Comparison of ENCODE assay signal across 8 cellular contexts in genomic region chr12:14756331-14757143, GRCh38. TPM values are rescaled to one million over a fixed set of nuclear protein-coding genes. Genes with fewer than 3 reads are reported as not detected.
A peak's percentile ranks its signal among the peaks of the same experiment; 100 is the strongest.
DNase-seq lines count a peak whose midpoint lies in the region; ATAC-seq, FAIRE-seq and TF ChIP-seq lines count a peak whose summit lies in the region.

No MANE protein-coding gene starts in this region.

- H3K4me1 ChIP-seq in kidney (ENCODE audit: control insufficient read depth in 1 of 2, insufficient read depth in 1 of 2, low read depth in 1 of 2, low read length in 2 of 2) = no peaks in the 10 kb centered on the region
- no peaks in the 10 kb centered on the region for H3K4me1 ChIP-seq in naive thymus-derived CD4-positive, alpha-beta T cell (ENCODE audit: control insufficient read depth in 2 of 2, insufficient read depth in 2 of 2, low read length in 2 of 2)

- TF ChIP-seq CTCF in GM13977 (IDR thresholded peaks at IDR 0.05; ENCODE audit: extremely low read depth, insufficient read depth, missing control alignments) (peak; percentile 28), WTC11 (IDR thresholded peaks at IDR 0.05) (peak; percentile 62), kidney (IDR thresholded peaks at IDR 0.05; ENCODE audit: borderline replicate concordance, extremely low read depth, insufficient read depth) (peak; percentile 15)

- no peaks in the 10 kb centered on the region for H3K27me3 ChIP-seq in naive thymus-derived CD4-positive, alpha-beta T cell (ENCODE audit: control insufficient read depth in 2 of 2, insufficient read depth in 2 of 2, low read length in 2 of 2)

- peaks cover 16% of the 10 kb centered on the region for H3K4me1 Mint-ChIP-seq in WTC11
- peaks cover 6 to 44% (median 20%) of the 10 kb centered on the region in 7 donors for H3K4me1 Mint-ChIP-seq in naive thymus-derived CD4-positive, alpha-beta T cell

- H3K27ac Mint-ChIP-seq in WTC11 = no peak overlapping the region
- peak overlapping the region in 1 of 9 donors; percentile 4 for H3K27ac Mint-ChIP-seq in naive thymus-derived CD4-positive, alpha-beta T cell

- intact Hi-C loops in kidney (cut with DNase I) = no loop called here
- intact Hi-C loops in naive thymus-derived CD4-positive, alpha-beta T cell (cut with micrococcal nuclease) = loop anchor here in 1 of 2 donors (1.0 kb wide), 1 partner anchor 14 kb away; no protein-coding TSS in a partner anchor

- DNase-seq in A172 (ENCODE audit: low spot score) = peak; percentile 1
- DNase-seq in GM13977 (ENCODE audit: low spot score) = no peak
- peak; percentile 64 for DNase-seq in WTC11 (ENCODE audit: low spot score)
- no peak for DNase-seq in kidney
- no peak for DNase-seq in naive thymus-derived CD4-positive, alpha-beta T cell

- POLR2A ChIA-PET in WTC11 (lab: Charles Lee) = interaction anchor here (0.9 to 1.0 kb wide), 2 partner anchors 12 to 18 kb away, joined by 4 read pairs; a partner anchor contains a TSS
- POLR2A ChIA-PET in naive thymus-derived CD4-positive, alpha-beta T cell (lab: Charles Lee) = interaction anchor here (1.5 kb wide), 1 partner anchor 14 kb away, joined by 4 read pairs; no protein-coding TSS in a partner anchor

- in situ Hi-C loops in GM13977 (cut with MboI; ENCODE audit: low pct_unique_long_range_greater_than_20kb, low sequenced_read_pairs, unreplicated experiment) = no loop called here

- no peak for FAIRE-seq in kidney (lab: Jason Lieb, UNC)

- no peaks in the 10 kb centered on the region for H3K9me3 ChIP-seq in kidney (ENCODE audit: control insufficient read depth in 1 of 2, low read length in 2 of 2)
- peaks cover 0 to 15% (median 0%) of the 10 kb centered on the region in 3 experiments for H3K9me3 ChIP-seq in naive thymus-derived CD4-positive, alpha-beta T cell (ENCODE audit: control insufficient read depth in 2 of 3, low read length in 3 of 3)

- no peak overlapping the region for H3K9ac ChIP-seq in kidney (ENCODE audit: low read length in 2 of 2)

- peak; percentile 75 for ATAC-seq in WTC11
- ATAC-seq in GM19395 (IDR thresholded peaks at IDR 0.05; ENCODE audit: unreplicated experiment) = no peak
- ATAC-seq in naive thymus-derived CD4-positive, alpha-beta T cell = no peak
- no peak for ATAC-seq in HG03175 (IDR thresholded peaks at IDR 0.05; ENCODE audit: unreplicated experiment)
- no peak for ATAC-seq in GM21447 (IDR thresholded peaks at IDR 0.05; ENCODE audit: unreplicated experiment)

- H3K4me3 ChIP-seq in kidney (ENCODE audit: low read length in 2 of 2) = peak overlapping the region in 1 of 2 donors; percentile 27
- H3K4me3 ChIP-seq in naive thymus-derived CD4-positive, alpha-beta T cell (ENCODE audit: low read length) = no peak overlapping the region

- peaks cover 24% of the 10 kb centered on the region for H3K36me3 Mint-ChIP-seq in WTC11
- peaks cover 5 to 57% (median 43%) of the 10 kb centered on the region in 5 donors for H3K36me3 Mint-ChIP-seq in naive thymus-derived CD4-positive, alpha-beta T cell

- H3K27me3 Mint-ChIP-seq in WTC11 (ENCODE audit: low read depth) = no peaks in the 10 kb centered on the region
- H3K27me3 Mint-ChIP-seq in naive thymus-derived CD4-positive, alpha-beta T cell = peaks cover 0 to 3% (median 0%) of the 10 kb centered on the region in 5 donors

- peaks cover 24% of the 10 kb centered on the region for H3K9me3 Mint-ChIP-seq in WTC11
- peaks cover 0 to 50% (median 18%) of the 10 kb centered on the region in 11 donors for H3K9me3 Mint-ChIP-seq in naive thymus-derived CD4-positive, alpha-beta T cell

- no peak overlapping the region for H3K27ac ChIP-seq in kidney (ENCODE audit: low read depth in 2 of 2, low read length in 2 of 2)
- no peak overlapping the region for H3K27ac ChIP-seq in naive thymus-derived CD4-positive, alpha-beta T cell (ENCODE audit: low read depth, low read length)

- H3K36me3 ChIP-seq in kidney (ENCODE audit: control insufficient read depth in 1 of 2, insufficient read depth in 2 of 2, low read length in 2 of 2) = no peaks in the 10 kb centered on the region
- peaks cover 0 to 8% (median 0%) of the 10 kb centered on the region in 3 experiments for H3K36me3 ChIP-seq in naive thymus-derived CD4-positive, alpha-beta T cell (ENCODE audit: control insufficient read depth in 2 of 3, insufficient read depth in 3 of 3, low read length in 3 of 3)

- CTCF ChIA-PET in WTC11 (lab: Charles Lee) = interaction anchor here (0.6 to 1.2 kb wide), 20 partner anchors 13 to 1107 kb away, joined by 3 to 21 read pairs (median 4); partner anchors contain the start of genes C12orf60 and WBP11
- CTCF ChIA-PET in naive thymus-derived CD4-positive, alpha-beta T cell (lab: Charles Lee) = interaction anchor here (0.7 kb wide), 1 partner anchor 974 kb away, joined by 3 read pairs; no protein-coding TSS in a partner anchor

- no peak overlapping the region for H3K4me3 Mint-ChIP-seq in WTC11
- H3K4me3 Mint-ChIP-seq in naive thymus-derived CD4-positive, alpha-beta T cell = no peak overlapping the region

TF ChIP-seq in WTC11, 78 proteins besides CTCF, POLR2A, EP300 and RAD21 (continues in another document):
- TF ChIP-seq ZNF532 (CRISPR knock-in tag; IDR thresholded peaks at IDR 0.05; ENCODE audit: borderline replicate concordance) = no peak
- no peak for TF ChIP-seq MAX (CRISPR knock-in tag; IDR thresholded peaks at IDR 0.05)

RNA-seq across cellular contexts. Expression of gene WBP11, which starts 46.7 kb away (rescaled TPM):
- 7.8 and 10.6 TPM in 2 replicates for total RNA-seq in A172 (2014; rRNA removed; shearing (Covaris generic))
- total RNA-seq in WTC11 (2021) = 98.4 to 111 TPM (median 102 TPM) in 3 replicates
- total RNA-seq in kidney = 55.5 TPM
- 17.6 TPM for polyA plus RNA-seq in kidney (ENCODE audit: insufficient read depth, low read depth, low replicate concordance)
- total RNA-seq in naive thymus-derived CD4-positive, alpha-beta T cell = 100 to 1,000 TPM in 2 of 5 experiments, 10 to 100 TPM in 3; 77.9 to 129 (median 90.4) TPM
- 10 to 100 TPM; 58.5 to 61.2 TPM for polyA plus RNA-seq in naive thymus-derived CD4-positive, alpha-beta T cell

RNA-seq across cellular contexts. Expression of gene C12orf60, which starts 46.9 kb away (rescaled TPM):
- 0.05 and 1.0 TPM in 2 replicates for total RNA-seq in A172 (2014; rRNA removed; shearing (Covaris generic))
- total RNA-seq in WTC11 (2021) (1.3 to 2.0 TPM (median 1.8 TPM) in 3 replicates), kidney (2.0 TPM)
- 4.5 TPM for polyA plus RNA-seq in kidney (ENCODE audit: insufficient read depth, low read depth, low replicate concordance)
- 1 to 10 TPM in 2 of 5 experiments, under 1 TPM in 2, not detected in 1; 0.22 to 1.7 (median 1.2) TPM for total RNA-seq in naive thymus-derived CD4-positive, alpha-beta T cell
- 1 to 10 TPM in 1 of 2 donors, under 1 TPM in 1; 0.86 to 1.5 TPM for polyA plus RNA-seq in naive thymus-derived CD4-positive, alpha-beta T cell

RNA-seq across cellular contexts. Expression of gene SMCO3, which starts 57.4 kb away (rescaled TPM):
- not detected in 2 replicates for total RNA-seq in A172 (2014; rRNA removed; shearing (Covaris generic))
- total RNA-seq in WTC11 (2021) (not detected in 3 replicates), kidney (0.76 TPM)
- 10.9 TPM for polyA plus RNA-seq in kidney (ENCODE audit: insufficient read depth, low read depth, low replicate concordance)
- total RNA-seq in naive thymus-derived CD4-positive, alpha-beta T cell = not detected
- polyA plus RNA-seq in naive thymus-derived CD4-positive, alpha-beta T cell = not detected

Comparison
In these comparisons a context has a peak if more than half of its experiments do, and no peak if none do; other contexts are left out.
1. DNase-seq: peak in A172 (single experiment) and WTC11 (single experiment); none in GM13977 (single experiment), kidney (single experiment) and naive thymus-derived CD4-positive, alpha-beta T cell (0 of 9).
2. Peak in every context shown above with its lines, with median percentiles within 50 percentile points of each other: CTCF ChIP-seq.